10 cellular contexts compared by ENCODE assay signal in genomic region chr13:96089749-96090239, GRCh38. TPM values are rescaled to one million over a fixed set of nuclear protein-coding genes. Genes with fewer than 3 reads are reported as not detected.
DNase-seq lines count a peak whose midpoint lies in the region; ATAC-seq and TF ChIP-seq lines count a peak whose summit lies in the region.
"Had no signal": no experiment of that assay in that cellular context is flagged by ENCODE, and none has a peak within 500 bp of the region (broad histone marks: within the 10 kb centered on the region; RNA-seq: fewer than 3 reads in every experiment).

TSS of gene HS6ST3 (plus strand) at chr13:96090107.

- peak; percentile 67 for DNase-seq in NCI-H82 (lab: John Stamatoyannopoulos, UW)
- no peak for DNase-seq in NCI-H82 treated with DMSO at 0.1 percent for 48 hours (lab: John Stamatoyannopoulos, UW; ENCODE audit: unreplicated experiment)
- peak; percentile 79 for DNase-seq in SK-N-DZ (ENCODE audit: low spot score)
- DNase-seq in foreskin keratinocyte = no peak
- no peak for DNase-seq in omental fat pad (ENCODE audit: low spot score)
- no peak for DNase-seq in activated effector memory CD4-positive, alpha-beta T cell treated with anti-CD3 and anti-CD28 coated beads, Interleukin-2, amount 50 U/mL, for 16 hours
- DNase-seq: activated T-cell treated with anti-CD3 and anti-CD28 coated beads, Interleukin-2, amount 50 U/mL, for 4 hours had no signal

- ATAC-seq in HG03175 (IDR thresholded peaks at IDR 0.05; ENCODE audit: unreplicated experiment) (peak; percentile 35), foreskin keratinocyte (peak; percentile 46), omental fat pad (ENCODE audit: low FRiP score) (peak; percentile 52)
- ATAC-seq in activated CD4-positive, CD25-positive, alpha-beta regulatory T cell treated with anti-CD3 and anti-CD28 coated beads, Interleukin-2, amount 50 U/mL, for 24 hours = no peak

- H3K27ac ChIP-seq in foreskin keratinocyte = no peak within 1 kb of the TSS
- H3K27ac ChIP-seq: C4-2B had no signal

- TF ChIP-seq CTCF in foreskin keratinocyte (conservative IDR thresholded peaks at IDR 0.05) (no peak), omental fat pad (IDR thresholded peaks at IDR 0.05) (no peak)

- no peaks in the 10 kb centered on the region for H3K4me1 ChIP-seq in foreskin keratinocyte

- H3K27me3 ChIP-seq in foreskin keratinocyte = peaks cover 83% of the 10 kb centered on the region

RNA-seq across cellular contexts. Expression of gene HS6ST3, which starts in this region (rescaled TPM):
- polyA plus RNA-seq in SK-N-DZ (2014; cell fraction: cytosol; rRNA removed) = 9.8 and 10.8 TPM in 2 replicates
- 12.9 and 15.8 TPM in 2 replicates for polyA plus RNA-seq in SK-N-DZ (2014; cell fraction: nucleus; rRNA removed)
- 0.07 and 0.10 TPM in 2 replicates for total RNA-seq in foreskin keratinocyte
- 0.01 TPM in 1 of 2 replicates, not detected in the other for polyA plus RNA-seq in foreskin keratinocyte
- under 1 TPM in 3 of 4 donors, not detected in 1; 0.09 to 0.32 (median 0.24) TPM for total RNA-seq in omental fat pad
- total RNA-seq: activated T-cell treated with anti-CD3 and anti-CD28 coated beads, Interleukin-2, amount 50 U/mL, for 4 hours had no signal

Comparison
In these comparisons a context has a peak if more than half of its experiments do, and no peak if none do; other contexts are left out.
1. DNase-seq: peak in NCI-H82 (single experiment) and SK-N-DZ (single experiment); none in NCI-H82 treated with DMSO at 0.1 percent for 48 hours (single experiment), foreskin keratinocyte (0 of 2), omental fat pad (single experiment) and activated effector memory CD4-positive, alpha-beta T cell treated with anti-CD3 and anti-CD28 coated beads, Interleukin-2, amount 50 U/mL, for 16 hours (single experiment).
2. Peak in ATAC-seq in foreskin keratinocyte; RNA of the gene not detected or under 1 TPM.
3. Peak in ATAC-seq in omental fat pad; RNA of the gene not detected or under 1 TPM.